Comparison of ENCODE assay signal across 1 cellular context in the genomic region with DNA sequence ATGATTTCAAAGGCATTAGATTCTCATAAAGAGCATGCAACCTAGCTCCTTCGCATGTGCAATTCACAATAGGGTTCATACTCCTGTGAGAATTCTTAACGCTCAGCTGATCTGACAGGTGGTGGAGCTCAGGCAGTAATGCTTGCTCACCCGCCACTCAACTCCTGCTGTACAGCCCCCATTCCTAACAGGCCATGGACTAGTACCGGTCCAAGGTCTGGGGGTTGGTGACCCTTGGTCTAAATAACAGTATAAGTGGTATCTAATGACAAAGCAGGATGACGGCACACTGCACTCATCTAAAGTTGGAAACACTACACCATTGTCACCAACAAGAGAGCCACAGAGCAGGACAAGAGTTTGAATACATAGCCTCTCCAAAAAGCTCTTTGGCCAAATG.
TF ChIP-seq lines count a peak whose summit lies in the region.

No MANE protein-coding gene starts in this region.

TF ChIP-seq in IMR-90, 13 proteins besides CTCF, POLR2A, EP300 and RAD21:
- no peak for TF ChIP-seq NFE2L2 (IDR thresholded peaks at IDR 0.05; ENCODE audit: low read depth, low read length)
- no peak for TF ChIP-seq BHLHE40 (IDR thresholded peaks at IDR 0.05; ENCODE audit: low read depth, low read length)
- TF ChIP-seq, protein P1, sequence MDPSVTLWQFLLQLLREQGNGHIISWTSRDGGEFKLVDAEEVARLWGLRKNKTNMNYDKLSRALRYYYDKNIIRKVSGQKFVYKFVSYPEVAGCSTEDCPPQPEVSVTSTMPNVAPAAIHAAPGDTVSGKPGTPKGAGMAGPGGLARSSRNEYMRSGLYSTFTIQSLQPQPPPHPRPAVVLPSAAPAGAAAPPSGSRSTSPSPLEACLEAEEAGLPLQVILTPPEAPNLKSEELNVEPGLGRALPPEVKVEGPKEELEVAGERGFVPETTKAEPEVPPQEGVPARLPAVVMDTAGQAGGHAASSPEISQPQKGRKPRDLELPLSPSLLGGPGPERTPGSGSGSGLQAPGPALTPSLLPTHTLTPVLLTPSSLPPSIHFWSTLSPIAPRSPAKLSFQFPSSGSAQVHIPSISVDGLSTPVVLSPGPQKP (IDR thresholded peaks at IDR 0.05; ENCODE audit: borderline replicate concordance, low read depth, low read length): no peak
- TF ChIP-seq CEBPB (IDR thresholded peaks at IDR 0.05; ENCODE audit: low read depth, low read length): no peak
- no peak for TF ChIP-seq MAFK (IDR thresholded peaks at IDR 0.05; ENCODE audit: low read depth, low read length)
- TF ChIP-seq RCOR1 (IDR thresholded peaks at IDR 0.05; ENCODE audit: insufficient replicate concordance, low read length): no peak
- TF ChIP-seq FOS (IDR thresholded peaks at IDR 0.05; ENCODE audit: low read depth, low read length): no peak
- TF ChIP-seq RFX5 (IDR thresholded peaks at IDR 0.05; ENCODE audit: low read depth, low read length): no peak
- no peak for TF ChIP-seq CHD1 (IDR thresholded peaks at IDR 0.05; ENCODE audit: low read depth, low read length)
- no peak for TF ChIP-seq SMC3 (IDR thresholded peaks at IDR 0.05; ENCODE audit: low read depth, low read length)
- TF ChIP-seq, protein P2, sequence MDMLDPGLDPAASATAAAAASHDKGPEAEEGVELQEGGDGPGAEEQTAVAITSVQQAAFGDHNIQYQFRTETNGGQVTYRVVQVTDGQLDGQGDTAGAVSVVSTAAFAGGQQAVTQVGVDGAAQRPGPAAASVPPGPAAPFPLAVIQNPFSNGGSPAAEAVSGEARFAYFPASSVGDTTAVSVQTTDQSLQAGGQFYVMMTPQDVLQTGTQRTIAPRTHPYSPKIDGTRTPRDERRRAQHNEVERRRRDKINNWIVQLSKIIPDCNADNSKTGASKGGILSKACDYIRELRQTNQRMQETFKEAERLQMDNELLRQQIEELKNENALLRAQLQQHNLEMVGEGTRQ (IDR thresholded peaks at IDR 0.05; ENCODE audit: low read depth, low read length): no peak
- TF ChIP-seq MAZ (IDR thresholded peaks at IDR 0.05; ENCODE audit: borderline replicate concordance, low read depth, low read length): no peak
- no peak for TF ChIP-seq MXI1 (IDR thresholded peaks at IDR 0.05; ENCODE audit: borderline replicate concordance, low read depth, low read length)
